In genomic region chr17:39953471-39953888, GRCh38 we compare ENCODE assay signal across 8 cellular contexts. TPM values are rescaled to one million over a fixed set of nuclear protein-coding genes. Genes with fewer than 3 reads are reported as not detected.
DNase-seq lines count a peak whose midpoint lies in the region; ATAC-seq and TF ChIP-seq lines count a peak whose summit lies in the region.

No MANE protein-coding gene starts in this region.

- no peak for ATAC-seq in SK-N-SH treated with all-trans-retinoic acid at 6 μM for 48 hours
- ATAC-seq in activated CD8-positive, alpha-beta T cell treated with anti-CD3 and anti-CD28 coated beads, Interleukin-2, amount 10 ng/mL, durations not matched to agents 7 days and 5 days: no peak
- no peak for ATAC-seq in HG03457 (IDR thresholded peaks at IDR 0.05; ENCODE audit: unreplicated experiment)

- peaks cover 0 to 11% of the 10 kb centered on the region in 2 experiments; a peak in 1 of 4 replicates for H3K4me1 ChIP-seq in SK-N-SH (ENCODE audit: control insufficient read depth in 1 of 2, insufficient read depth in 2 of 2, low read depth in 1 of 2, low read length in 1 of 2)
- peaks cover 8% of the 10 kb centered on the region; the same call in 1 of the 2 replicates for H3K4me1 ChIP-seq in iPS-20b (ENCODE audit: insufficient read depth, low read length)

- peak overlapping the region; percentile 77 for H3K4me3 Mint-ChIP-seq in activated CD8-positive, alpha-beta T cell treated with anti-CD3 and anti-CD28 coated beads, Interleukin-2, amount 10 ng/mL, durations not matched to agents 7 days and 5 days

- H3K9me3 Mint-ChIP-seq in activated CD8-positive, alpha-beta T cell treated with anti-CD3 and anti-CD28 coated beads, Interleukin-2, amount 10 ng/mL, durations not matched to agents 7 days and 5 days (ENCODE audit: insufficient read depth): no peaks in the 10 kb centered on the region

- no peaks in the 10 kb centered on the region for H3K36me3 Mint-ChIP-seq in activated CD8-positive, alpha-beta T cell treated with anti-CD3 and anti-CD28 coated beads, Interleukin-2, amount 10 ng/mL, durations not matched to agents 7 days and 5 days (ENCODE audit: low read depth)

- H2AFZ ChIP-seq in SK-N-SH (ENCODE audit: low read depth): peak overlapping the region; percentile 97

- H3K27ac Mint-ChIP-seq in activated CD8-positive, alpha-beta T cell treated with anti-CD3 and anti-CD28 coated beads, Interleukin-2, amount 10 ng/mL, durations not matched to agents 7 days and 5 days: peak overlapping the region; percentile 88

- peaks cover 25% of the 10 kb centered on the region for H3K4me1 Mint-ChIP-seq in activated CD8-positive, alpha-beta T cell treated with anti-CD3 and anti-CD28 coated beads, Interleukin-2, amount 10 ng/mL, durations not matched to agents 7 days and 5 days (ENCODE audit: low read depth)

- H3K27ac ChIP-seq in SK-N-SH (ENCODE audit: low read depth in 2 of 2, low read length in 1 of 2) (peak overlapping the region in 1 of 2 experiments; percentile 70; a peak in 1 of 4 replicates), iPS-20b (ENCODE audit: low read length) (peak overlapping the region; percentile 100), substantia nigra (ENCODE audit: low read depth, low read length, poor library complexity, severe bottlenecking) (peak overlapping the region; percentile 74)

- CTCF ChIA-PET in SK-N-SH (lab: Yijun Ruan, JAX): interaction anchor here (1.2 to 5.5 kb wide), 3 partner anchors 15 to 122 kb away, joined by 3 to 56 read pairs (median 13); partner anchors contain the start of gene PSMD3
- CTCF ChIA-PET in activated CD8-positive, alpha-beta T cell treated with anti-CD3 and anti-CD28 coated beads, Interleukin-2, amount 10 ng/mL, durations not matched to agents 7 days and 5 days (lab: Charles Lee): interaction anchor here (1.5 to 9.2 kb wide), 2 partner anchors 27 to 215 kb away, joined by 3 to 115 read pairs; partner anchors contain the start of gene PSMD3

- no peak for TF ChIP-seq RAD21 in SK-N-SH (IDR thresholded peaks at IDR 0.05; ENCODE audit: low read length)

- no peak for TF ChIP-seq CTCF in SK-N-SH (IDR thresholded peaks at IDR 0.05)

- no peaks in the 10 kb centered on the region for H3K36me3 ChIP-seq in SK-N-SH (replicated peaks in 1 of 2; ENCODE audit: control insufficient read depth in 1 of 2, insufficient read depth in 2 of 2, low read length in 1 of 2)
- no peaks in the 10 kb centered on the region for H3K36me3 ChIP-seq in iPS-20b (ENCODE audit: insufficient read depth, low read depth, low read length)

- H3K27me3 ChIP-seq in SK-N-SH (ENCODE audit: insufficient read depth) (no peaks in the 10 kb centered on the region), iPS-20b (ENCODE audit: insufficient read depth, low read length) (peaks cover 10% of the 10 kb centered on the region; the same call in 1 of the 2 replicates)

- DNase-seq in SK-N-SH (no peak), substantia nigra (lab: John Stamatoyannopoulos, UW) (no peak), NCI-H146 (lab: John Stamatoyannopoulos, UW) (no peak), NCI-H146 treated with DMSO at 0.1 percent for 48 hours (lab: John Stamatoyannopoulos, UW; ENCODE audit: unreplicated experiment) (no peak)
- DNase-seq in activated CD8-positive, alpha-beta T cell treated with anti-CD3 and anti-CD28 coated beads, Interleukin-2, amount 10 ng/mL, durations not matched to agents 7 days and 5 days: no peak

- H3K9me2 ChIP-seq in SK-N-SH: no peaks in the 10 kb centered on the region

- TF ChIP-seq EP300 in SK-N-SH (IDR thresholded peaks at IDR 0.05; ENCODE audit: borderline replicate concordance in 1 of 2, low read depth in 1 of 2, low read length in 1 of 2): no peak

- 55% methylated on average over 9 of the region's 9 CpGs for WGBS in SK-N-SH (ENCODE audit: low lambda C conversion rate)

- H3K9ac ChIP-seq in SK-N-SH: no peak overlapping the region
- peak overlapping the region; percentile 94; the same call in 1 of the 2 replicates for H3K9ac ChIP-seq in iPS-20b (ENCODE audit: low read depth, low read length)

- no peaks in the 10 kb centered on the region for H3K79me2 ChIP-seq in SK-N-SH (ENCODE audit: insufficient read depth)

- H3K4me3 ChIP-seq in SK-N-SH (ENCODE audit: low read depth in 2 of 2, low read length in 1 of 2): peak overlapping the region; percentile 41 to 49
- H3K4me3 ChIP-seq in iPS-20b (ENCODE audit: low read length): peak overlapping the region; percentile 94

- POLR2A ChIA-PET in SK-N-SH (lab: Yijun Ruan, JAX): interaction anchor here (1.7 kb wide), 1 partner anchor 27 kb away, joined by 7 read pairs; the partner anchor contains the start of gene PSMD3
- POLR2A ChIA-PET in activated CD8-positive, alpha-beta T cell treated with anti-CD3 and anti-CD28 coated beads, Interleukin-2, amount 10 ng/mL, durations not matched to agents 7 days and 5 days (lab: Charles Lee): interaction anchor here (0.7 to 2.4 kb wide), 3 partner anchors 12 to 27 kb away, joined by 4 to 16 read pairs (median 6); partner anchors contain the start of genes ORMDL3 and PSMD3

- peaks cover 2% of the 10 kb centered on the region for H3K27me3 Mint-ChIP-seq in activated CD8-positive, alpha-beta T cell treated with anti-CD3 and anti-CD28 coated beads, Interleukin-2, amount 10 ng/mL, durations not matched to agents 7 days and 5 days (ENCODE audit: low read depth)

- no peaks in the 10 kb centered on the region for H3K9me3 ChIP-seq in SK-N-SH
- no peaks in the 10 kb centered on the region for H3K9me3 ChIP-seq in iPS-20b (ENCODE audit: insufficient read depth, low read depth, low read length)

- H3F3A ChIP-seq in SK-N-SH (replicated peaks; ENCODE audit: insufficient read depth): no peaks in the 10 kb centered on the region

- no peaks in the 10 kb centered on the region for H4K20me1 ChIP-seq in SK-N-SH (ENCODE audit: insufficient read depth)

- peak overlapping the region; percentile 68 for H3K4me2 ChIP-seq in SK-N-SH

TF ChIP-seq in SK-N-SH, 30 proteins besides CTCF, POLR2A, EP300 and RAD21 (continues in another document):
- TF ChIP-seq ZBTB33 (IDR thresholded peaks at IDR 0.05; ENCODE audit: borderline replicate concordance, low read depth) (no peak), RFX5 (IDR thresholded peaks at IDR 0.05; ENCODE audit: low read length) (no peak)

TF ChIP-seq in SK-N-SH treated with all-trans-retinoic acid at 6 μM for 48 hours, 23 proteins besides CTCF, POLR2A, EP300 and RAD21 (continues in another document):
- TF ChIP-seq PPARA (CRISPR knock-in tag; IDR thresholded peaks at IDR 0.05; ENCODE audit: borderline replicate concordance) (no peak), RARB (CRISPR knock-in tag; IDR thresholded peaks at IDR 0.05) (no peak), BACH2 (CRISPR knock-in tag; IDR thresholded peaks at IDR 0.05; ENCODE audit: borderline replicate concordance) (no peak), TOX (CRISPR knock-in tag; IDR thresholded peaks at IDR 0.05; ENCODE audit: borderline replicate concordance) (no peak), ZNF8 (CRISPR knock-in tag; IDR thresholded peaks at IDR 0.05) (no peak), GLIS3 (CRISPR knock-in tag; IDR thresholded peaks at IDR 0.05) (no peak), SNAI2 (CRISPR knock-in tag; IDR thresholded peaks at IDR 0.05) (no peak), ZFP30 (CRISPR knock-in tag; IDR thresholded peaks at IDR 0.05) (no peak), TCF4 (CRISPR knock-in tag; IDR thresholded peaks at IDR 0.05; ENCODE audit: borderline replicate concordance) (no peak), PATZ1 (CRISPR knock-in tag; IDR thresholded peaks at IDR 0.05; ENCODE audit: borderline replicate concordance) (no peak), CSDC2 (CRISPR knock-in tag; IDR thresholded peaks at IDR 0.05) (no peak), ZNF70 (CRISPR knock-in tag; IDR thresholded peaks at IDR 0.05) (no peak)

RNA-seq across cellular contexts. Expression of gene GSDMA, which starts 9.3 kb away (rescaled TPM):
- polyA plus RNA-seq in SK-N-SH (2012; rRNA removed): not detected in 2 replicates
- polyA plus RNA-seq in SK-N-SH (2012; cell fraction: cytosol; rRNA removed): 0.01 and 0.03 TPM in 2 replicates
- not detected in 2 replicates for polyA plus RNA-seq in SK-N-SH (2012; cell fraction: nucleus; rRNA removed)
- 1 to 10 TPM; 3.3 to 4.5 TPM for total RNA-seq in activated CD8-positive, alpha-beta T cell treated with anti-CD3 and anti-CD28 coated beads, Interleukin-2, amount 10 ng/mL, durations not matched to agents 7 days and 5 days

RNA-seq across cellular contexts. Expression of gene LRRC3C, which starts 25.9 kb away (rescaled TPM):
- polyA plus RNA-seq in SK-N-SH (2012; rRNA removed): not detected in 2 replicates
- polyA plus RNA-seq in SK-N-SH (2012; cell fraction: cytosol; rRNA removed): not detected in 2 replicates
- polyA plus RNA-seq in SK-N-SH (2012; cell fraction: nucleus; rRNA removed): not detected in 2 replicates
- total RNA-seq in activated CD8-positive, alpha-beta T cell treated with anti-CD3 and anti-CD28 coated beads, Interleukin-2, amount 10 ng/mL, durations not matched to agents 7 days and 5 days: not detected

RNA-seq across cellular contexts. Expression of gene ORMDL3, which starts 26.1 kb away (rescaled TPM):
- 27.8 and 38.5 TPM in 2 replicates for polyA plus RNA-seq in SK-N-SH (2012; rRNA removed)
- polyA plus RNA-seq in SK-N-SH (2012; cell fraction: cytosol; rRNA removed): 28.1 and 30.4 TPM in 2 replicates
- 21.0 and 22.8 TPM in 2 replicates for polyA plus RNA-seq in SK-N-SH (2012; cell fraction: nucleus; rRNA removed)
- total RNA-seq in activated CD8-positive, alpha-beta T cell treated with anti-CD3 and anti-CD28 coated beads, Interleukin-2, amount 10 ng/mL, durations not matched to agents 7 days and 5 days: 100 to 1,000 TPM; 151 to 168 TPM

RNA-seq across cellular contexts. Expression of gene PSMD3, which starts 27.1 kb away (rescaled TPM):
- 87.6 and 104 TPM in 2 replicates for polyA plus RNA-seq in SK-N-SH (2012; rRNA removed)
- polyA plus RNA-seq in SK-N-SH (2012; cell fraction: cytosol; rRNA removed): 57.9 and 80.3 TPM in 2 replicates
- polyA plus RNA-seq in SK-N-SH (2012; cell fraction: nucleus; rRNA removed): 104 and 122 TPM in 2 replicates
- 100 to 1,000 TPM; 104 to 116 TPM for total RNA-seq in activated CD8-positive, alpha-beta T cell treated with anti-CD3 and anti-CD28 coated beads, Interleukin-2, amount 10 ng/mL, durations not matched to agents 7 days and 5 days

RNA-seq across cellular contexts. Expression of gene GSDMB, which starts 35.0 kb away (rescaled TPM):
- polyA plus RNA-seq in SK-N-SH (2012; rRNA removed): 2.4 and 3.6 TPM in 2 replicates
- 0.43 and 0.53 TPM in 2 replicates for polyA plus RNA-seq in SK-N-SH (2012; cell fraction: cytosol; rRNA removed)
- polyA plus RNA-seq in SK-N-SH (2012; cell fraction: nucleus; rRNA removed): 20.6 and 25.6 TPM in 2 replicates
- total RNA-seq in activated CD8-positive, alpha-beta T cell treated with anti-CD3 and anti-CD28 coated beads, Interleukin-2, amount 10 ng/mL, durations not matched to agents 7 days and 5 days: 10 to 100 TPM; 48.6 to 56.7 TPM
